Comparison of ENCODE assay signal across 19 cellular contexts in the genomic region with DNA sequence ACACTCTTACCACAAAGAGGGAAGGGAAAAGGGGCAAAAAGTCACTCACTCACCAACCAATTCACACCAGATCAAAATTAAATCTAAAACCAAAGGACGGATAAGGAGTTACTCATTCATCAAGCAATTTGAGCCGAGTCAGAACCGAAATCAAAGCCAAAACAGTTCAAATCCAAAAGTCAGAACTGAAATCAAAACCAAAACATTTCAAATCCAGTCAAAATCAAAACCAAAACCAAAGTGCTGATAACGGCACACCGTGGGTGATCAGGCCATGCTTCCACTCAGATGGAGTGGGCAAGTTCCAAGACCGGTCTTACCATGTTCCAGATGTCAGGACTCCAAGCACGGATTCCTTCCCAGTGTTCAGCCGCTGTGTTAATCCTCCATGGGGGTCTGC.
A peak's percentile ranks its signal among the peaks of the same experiment; 100 is the strongest.
DNase-seq lines count a peak whose midpoint lies in the region; ATAC-seq lines count a peak whose summit lies in the region.
"Had no signal": no experiment of that assay in that cellular context is flagged by ENCODE, and none has a peak within 500 bp of the region (broad histone marks: within the 10 kb centered on the region; RNA-seq: fewer than 3 reads in every experiment).

No MANE protein-coding gene starts in this region.

- H3K9me3 ChIP-seq in T-helper 17 cell (ENCODE audit: control insufficient read depth, low read length, poor library complexity, severe bottlenecking) (no peaks in the 10 kb centered on the region), mucosa of stomach (ENCODE audit: control insufficient read depth, low read length) (no peaks in the 10 kb centered on the region)
- H3K9me3 ChIP-seq: right lobe of liver, thyroid gland had no signal

- no peak for DNase-seq in activated CD4-positive, CD25-positive, alpha-beta regulatory T cell treated with anti-CD3 and anti-CD28 coated beads, Interleukin-2, amount 50 U/mL, for 72 hours
- DNase-seq in T-helper 17 cell = peak in 1 of 3 donors; percentile 4
- DNase-seq in naive thymus-derived CD8-positive, alpha-beta T cell = no peak
- DNase-seq: 8988T, activated gamma-delta T cell, HFFc6, immature natural killer cell, KG1, NCI-H1436 treated with DMSO at 0.1 percent for 48 hours, NCI-H2227 treated with DMSO at 0.1 percent for 48 hours, right lobe of liver, T-cell, thyroid gland had no signal

- ATAC-seq in activated CD4-positive, CD25-positive, alpha-beta regulatory T cell treated with anti-CD3 and anti-CD28 coated beads, Interleukin-2, amount 50 U/mL, for 24 hours = peak; percentile 17 to 28
- ATAC-seq in GM18867 (IDR thresholded peaks at IDR 0.05; ENCODE audit: unreplicated experiment) (peak; percentile 87), T-helper 17 cell (no peak), GM21529 (IDR thresholded peaks at IDR 0.05; ENCODE audit: unreplicated experiment) (no peak), GM21526 (IDR thresholded peaks at IDR 0.05; ENCODE audit: low FRiP score, unreplicated experiment) (no peak)
- no peak for ATAC-seq in naive thymus-derived CD8-positive, alpha-beta T cell
- ATAC-seq: Right ventricle myocardium inferior, T-cell had no signal

- POLR2A ChIA-PET in naive thymus-derived CD8-positive, alpha-beta T cell (lab: Charles Lee) = no interaction called here

- H3K36me3 ChIP-seq in mucosa of stomach (ENCODE audit: control insufficient read depth, insufficient read depth, low read length) = no peaks in the 10 kb centered on the region
- H3K36me3 ChIP-seq: right lobe of liver, thyroid gland had no signal

- H3K36me3 Mint-ChIP-seq in T-helper 17 cell (ENCODE audit: low read depth) = peaks cover 3% of the 10 kb centered on the region
- H3K36me3 Mint-ChIP-seq in naive thymus-derived CD8-positive, alpha-beta T cell = peaks cover 0 to 7% (median 0%) of the 10 kb centered on the region in 3 donors
- H3K36me3 Mint-ChIP-seq: immature natural killer cell, T-cell had no signal

- peaks cover 0 to 22% (median 10%) of the 10 kb centered on the region in 9 donors for H3K9me3 Mint-ChIP-seq in naive thymus-derived CD8-positive, alpha-beta T cell
- H3K9me3 Mint-ChIP-seq: HFFc6 had no signal

- no peak overlapping the region for H3K27ac Mint-ChIP-seq in T-helper 17 cell
- H3K27ac Mint-ChIP-seq in naive thymus-derived CD8-positive, alpha-beta T cell = no peak overlapping the region
- H3K27ac Mint-ChIP-seq: HFFc6, T-cell had no signal

- no peaks in the 10 kb centered on the region for H3K27me3 ChIP-seq in mucosa of stomach (ENCODE audit: control insufficient read depth, insufficient read depth, low read length)
- H3K27me3 ChIP-seq: right lobe of liver, thyroid gland had no signal

- peak overlapping the region; percentile 33 for H3K4me3 ChIP-seq in mucosa of stomach (ENCODE audit: low read length)
- H3K4me3 ChIP-seq: right lobe of liver, thyroid gland had no signal

- no peaks in the 10 kb centered on the region for H3K27me3 Mint-ChIP-seq in T-helper 17 cell
- peaks cover 0 to 7% (median 0%) of the 10 kb centered on the region in 5 donors for H3K27me3 Mint-ChIP-seq in naive thymus-derived CD8-positive, alpha-beta T cell

- H3K9ac ChIP-seq in mucosa of stomach (ENCODE audit: low read length) = no peak overlapping the region

- peak overlapping the region; percentile 53 for H3K4me3 Mint-ChIP-seq in T-helper 17 cell
- H3K4me3 Mint-ChIP-seq in naive thymus-derived CD8-positive, alpha-beta T cell = peak overlapping the region in 1 of 10 donors; percentile 8
- H3K4me3 Mint-ChIP-seq: HFFc6, immature natural killer cell, T-cell had no signal

- H3K4me1 ChIP-seq in mucosa of stomach (ENCODE audit: control insufficient read depth, insufficient read depth, low read length) = peaks cover 9% of the 10 kb centered on the region
- H3K4me1 ChIP-seq: thyroid gland had no signal

- H3K4me1 Mint-ChIP-seq in T-helper 17 cell = peaks cover 9% of the 10 kb centered on the region
- H3K4me1 Mint-ChIP-seq in naive thymus-derived CD8-positive, alpha-beta T cell = peaks cover 0 to 4% (median 0%) of the 10 kb centered on the region in 4 donors
- H3K4me1 Mint-ChIP-seq: immature natural killer cell had no signal

Comparison
In these comparisons a context has a peak if more than half of its experiments do, and no peak if none do; other contexts are left out.
1. ATAC-seq: peak in activated CD4-positive, CD25-positive, alpha-beta regulatory T cell treated with anti-CD3 and anti-CD28 coated beads, Interleukin-2, amount 50 U/mL, for 24 hours (2 of 2) and GM18867 (single experiment); none in T-helper 17 cell (single experiment), GM21529 (single experiment), naive thymus-derived CD8-positive, alpha-beta T cell (0 of 2) and GM21526 (single experiment).